In the genomic region with DNA sequence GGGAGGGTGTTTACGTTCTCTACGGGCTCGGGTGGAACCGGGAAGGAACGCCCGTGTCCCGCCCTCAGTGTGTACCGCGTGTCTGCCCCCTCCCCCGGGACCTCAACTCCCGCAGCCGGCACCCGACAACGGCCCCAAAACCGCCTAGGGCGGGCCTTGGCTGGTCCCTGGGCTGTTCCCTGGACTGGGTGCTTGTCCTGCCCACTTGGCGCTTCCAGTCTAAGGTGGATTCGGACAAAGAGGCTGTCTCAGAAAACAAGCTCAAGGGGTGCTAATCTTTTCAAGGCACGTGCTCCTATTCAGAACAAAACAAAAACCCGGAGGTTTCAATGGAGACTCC, we compare ENCODE assay signal across 8 cellular contexts. TPM values are rescaled to one million over a fixed set of nuclear protein-coding genes. Genes with fewer than 3 reads are reported as not detected.
DNase-seq lines count a peak whose midpoint lies in the region; ATAC-seq and TF ChIP-seq lines count a peak whose summit lies in the region.

No MANE protein-coding gene starts in this region.

- H3K4me3 Mint-ChIP-seq in brain = peak overlapping the region; percentile 77 to 98 (median 84)

- ATAC-seq in HG02884 (IDR thresholded peaks at IDR 0.05; ENCODE audit: unreplicated experiment) (peak; percentile 15), mucosa of descending colon (no peak), GM19452 (IDR thresholded peaks at IDR 0.05; ENCODE audit: unreplicated experiment) (no peak), GM19463 (IDR thresholded peaks at IDR 0.05; ENCODE audit: unreplicated experiment) (no peak)

- H3K36me3 ChIP-seq in mucosa of descending colon (ENCODE audit: low read depth) = no peaks in the 10 kb centered on the region

- DNase-seq in AG04449 (ENCODE audit: low read depth, low spot score) = no peak
- no peak for DNase-seq in mucosa of descending colon
- no peak for DNase-seq in RPMI8226
- DNase-seq in H4 (ENCODE audit: low spot score) = no peak

- H3K27me3 Mint-ChIP-seq in brain = peaks cover 26% of the 10 kb centered on the region

- CTCF ChIA-PET in AG04449 (lab: Yijun Ruan, JAX) = no interaction called here

- POLR2A ChIA-PET in AG04449 (lab: Yijun Ruan, JAX) = no interaction called here

- peaks cover 15% of the 10 kb centered on the region for H3K4me1 ChIP-seq in mucosa of descending colon (ENCODE audit: low read depth)

- H3K36me3 Mint-ChIP-seq in brain = peaks cover 12% of the 10 kb centered on the region

- peak overlapping the region; percentile 31 to 99 (median 47) for H3K27ac Mint-ChIP-seq in brain

- H3K4me3 ChIP-seq in AG04449 (ENCODE audit: low read depth, low read length) = peak overlapping the region; percentile 95
- peak overlapping the region; percentile 46 for H3K4me3 ChIP-seq in mucosa of descending colon

- intact Hi-C loops in mucosa of descending colon (cut with DNase I, micrococcal nuclease) = no loop called here

- H3K4me1 Mint-ChIP-seq in brain = peaks cover 49% of the 10 kb centered on the region

- TF ChIP-seq CTCF in AG04449 (IDR thresholded peaks at IDR 0.05; ENCODE audit: insufficient read depth, low read length, missing control alignments) = no peak
- TF ChIP-seq CTCF in brain (conservative IDR thresholded peaks at IDR 0.05) = no peak
- TF ChIP-seq CTCF in mucosa of descending colon (IDR thresholded peaks at IDR 0.05) = no peak

- no peaks in the 10 kb centered on the region for H3K9me3 ChIP-seq in mucosa of descending colon

- H3K9me3 Mint-ChIP-seq in brain = peaks cover 0 to 9% (median 0%) of the 10 kb centered on the region in 5 experiments

RNA-seq across cellular contexts. Expression of a gene that starts 0.4 kb away (rescaled TPM):
- 2.8 TPM for polyA plus RNA-seq in brain (ENCODE audit: insufficient read depth, low read depth, low replicate concordance)
- total RNA-seq in mucosa of descending colon = 10 to 100 TPM; 21.8 to 32.8 (median 28.5) TPM
- 7.7 and 9.3 TPM in 2 replicates for total RNA-seq in H4 (2014; rRNA removed; shearing (Covaris generic))

RNA-seq across cellular contexts. Expression of a gene that starts 37.0 kb away (rescaled TPM):
- polyA plus RNA-seq in brain (ENCODE audit: insufficient read depth, low read depth, low replicate concordance) = 0.80 TPM
- total RNA-seq in mucosa of descending colon = 1 to 10 TPM in 1 of 3 donors, under 1 TPM in 2; 0.17 to 2.7 (median 0.43) TPM
- total RNA-seq in H4 (2014; rRNA removed; shearing (Covaris generic)) = 0.08 TPM in 1 of 2 replicates, not detected in the other
